16 cellular contexts compared by ENCODE assay signal in the genomic region with DNA sequence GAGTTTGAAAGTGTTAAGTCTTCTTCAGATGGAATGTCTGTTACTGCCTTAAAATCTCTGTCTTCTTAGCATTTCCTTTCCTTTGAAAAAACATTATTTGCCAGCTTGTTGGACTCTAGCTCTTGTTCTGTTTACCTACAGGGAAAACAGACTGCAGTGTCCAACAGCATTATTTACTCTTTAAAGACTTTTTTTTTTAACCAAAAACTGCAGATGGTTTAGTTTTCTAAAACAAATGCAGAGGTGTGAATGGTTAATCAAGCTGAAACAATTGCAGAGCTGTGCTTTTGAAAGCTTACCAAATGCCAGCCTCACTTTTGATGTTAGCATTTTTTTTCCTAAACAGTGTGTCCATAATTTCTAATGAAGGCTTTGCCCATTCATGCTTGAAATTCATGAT.
DNase-seq lines count a peak whose midpoint lies in the region; FAIRE-seq and TF ChIP-seq lines count a peak whose summit lies in the region.
"Had no signal": no experiment of that assay in that cellular context is flagged by ENCODE, and none has a peak within 500 bp of the region (broad histone marks: within the 10 kb centered on the region; RNA-seq: fewer than 3 reads in every experiment).

No MANE protein-coding gene starts in this region.

- H4K20me1 ChIP-seq in neural progenitor cell (ENCODE audit: low read depth) = no peaks in the 10 kb centered on the region
- H4K20me1 ChIP-seq: BLaER1 treated with 17β-estradiol and CSF1 and Interleukin-3, amounts not matched to agents 10 nM and 100 nM had no signal

- H3K4me1 Mint-ChIP-seq in neural progenitor cell = peaks cover 31% of the 10 kb centered on the region
- H3K4me1 Mint-ChIP-seq in activated naive CD4-positive, alpha-beta T cell treated with anti-CD3 and anti-CD28 coated beads for 36 hours (ENCODE audit: low read depth) = no peaks in the 10 kb centered on the region

- DNase-seq in G401 (ENCODE audit: low spot score) (peak; percentile 65), NCI-H1694 treated with DMSO at 0.1 percent for 48 hours (lab: John Stamatoyannopoulos, UW) (peak; percentile 30), neural progenitor cell (ENCODE audit: low spot score) (no peak), NCI-H524 treated with DMSO at 0.1 percent for 48 hours (lab: John Stamatoyannopoulos, UW) (no peak)
- no peak for DNase-seq in activated naive CD4-positive, alpha-beta T cell treated with Interleukin-2 at 50 U/mL for 16 hours
- no peak for DNase-seq in stimulated activated CD4-positive, alpha-beta T cell treated with anti-CD3 and anti-CD28 coated beads, Interleukin-4, amount 100 ng/mL, for 4 hours
- DNase-seq in activated naive CD4-positive, alpha-beta T cell treated with anti-CD3 and anti-CD28 coated beads for 36 hours = no peak
- DNase-seq: ACHN; CD4-positive, CD25-positive, alpha-beta regulatory T cell; DMS79; GM23248; H7 had no signal

- CTCF ChIA-PET in activated naive CD4-positive, alpha-beta T cell treated with anti-CD3 and anti-CD28 coated beads for 36 hours (lab: Charles Lee) = no interaction called here

- no peak overlapping the region for H3K4me3 ChIP-seq in neural progenitor cell
- H3K4me3 ChIP-seq: BLaER1 treated with 17β-estradiol and CSF1 and Interleukin-3, amounts not matched to agents 10 nM and 100 nM; GM23248 had no signal

- H3F3A ChIP-seq in neural progenitor cell (ENCODE audit: low read depth) = no peaks in the 10 kb centered on the region

- H3K4me1 ChIP-seq in neural progenitor cell = peaks cover 14% of the 10 kb centered on the region

- H3K27me3 ChIP-seq in neural progenitor cell = no peaks in the 10 kb centered on the region
- H3K27me3 ChIP-seq: BLaER1 treated with 17β-estradiol and CSF1 and Interleukin-3, amounts not matched to agents 10 nM and 100 nM had no signal

- FAIRE-seq in islet of Langerhans (lab: Jason Lieb, UNC) = peak; percentile 93
- FAIRE-seq: G401.6, GM12891 had no signal

- no peaks in the 10 kb centered on the region for H3K36me3 Mint-ChIP-seq in neural progenitor cell
- no peaks in the 10 kb centered on the region for H3K36me3 Mint-ChIP-seq in activated naive CD4-positive, alpha-beta T cell treated with anti-CD3 and anti-CD28 coated beads for 36 hours (ENCODE audit: low read depth)
- H3K36me3 Mint-ChIP-seq: CD4-positive, CD25-positive, alpha-beta regulatory T cell had no signal

- H3K27ac Mint-ChIP-seq in neural progenitor cell = no peak overlapping the region
- H3K27ac Mint-ChIP-seq in activated naive CD4-positive, alpha-beta T cell treated with anti-CD3 and anti-CD28 coated beads for 36 hours = no peak overlapping the region
- H3K27ac Mint-ChIP-seq: CD4-positive, CD25-positive, alpha-beta regulatory T cell had no signal

- in situ Hi-C loops in G401 (cut with HindIII; ENCODE audit: low sequenced_read_pairs) = no loop called here

- H3K9me3 ChIP-seq in neural progenitor cell (ENCODE audit: low read depth) = no peaks in the 10 kb centered on the region
- H3K9me3 ChIP-seq: BLaER1 treated with 17β-estradiol and CSF1 and Interleukin-3, amounts not matched to agents 10 nM and 100 nM had no signal

- intact Hi-C loops in activated naive CD4-positive, alpha-beta T cell treated with anti-CD3 and anti-CD28 coated beads for 36 hours (cut with micrococcal nuclease) = no loop called here

- H3K36me3 ChIP-seq in neural progenitor cell = no peaks in the 10 kb centered on the region
- H3K36me3 ChIP-seq: BLaER1 treated with 17β-estradiol and CSF1 and Interleukin-3, amounts not matched to agents 10 nM and 100 nM had no signal

- no peak overlapping the region for H3K27ac ChIP-seq in neural progenitor cell
- H3K27ac ChIP-seq: BLaER1 treated with 17β-estradiol and CSF1 and Interleukin-3, amounts not matched to agents 10 nM and 100 nM; GM23248 had no signal

- no peak overlapping the region for H3K4me3 Mint-ChIP-seq in neural progenitor cell
- H3K4me3 Mint-ChIP-seq in activated naive CD4-positive, alpha-beta T cell treated with anti-CD3 and anti-CD28 coated beads for 36 hours = no peak overlapping the region
- H3K4me3 Mint-ChIP-seq: CD4-positive, CD25-positive, alpha-beta regulatory T cell had no signal

- H3K9ac ChIP-seq in neural progenitor cell = no peak overlapping the region
- H3K9ac ChIP-seq: BLaER1 treated with 17β-estradiol and CSF1 and Interleukin-3, amounts not matched to agents 10 nM and 100 nM; GM23248 had no signal

- H3K27me3 Mint-ChIP-seq in neural progenitor cell (ENCODE audit: insufficient read depth, low read depth) = peaks cover 2% of the 10 kb centered on the region
- no peaks in the 10 kb centered on the region for H3K27me3 Mint-ChIP-seq in activated naive CD4-positive, alpha-beta T cell treated with anti-CD3 and anti-CD28 coated beads for 36 hours (ENCODE audit: low read depth)
- H3K27me3 Mint-ChIP-seq: CD4-positive, CD25-positive, alpha-beta regulatory T cell had no signal

- no peak overlapping the region for H3K4me2 ChIP-seq in neural progenitor cell
- H3K4me2 ChIP-seq: BLaER1 treated with 17β-estradiol and CSF1 and Interleukin-3, amounts not matched to agents 10 nM and 100 nM had no signal

- no peak for TF ChIP-seq CTCF in neural progenitor cell (IDR thresholded peaks at IDR 0.05)

- no peaks in the 10 kb centered on the region for H3K79me2 ChIP-seq in neural progenitor cell (ENCODE audit: low read depth)

- no peaks in the 10 kb centered on the region for H3K9me3 Mint-ChIP-seq in neural progenitor cell
- no peaks in the 10 kb centered on the region for H3K9me3 Mint-ChIP-seq in activated naive CD4-positive, alpha-beta T cell treated with anti-CD3 and anti-CD28 coated beads for 36 hours
- H3K9me3 Mint-ChIP-seq: CD4-positive, CD25-positive, alpha-beta regulatory T cell had no signal

- H2AFZ ChIP-seq in neural progenitor cell (replicated peaks) = peak overlapping the region; percentile 68
- H2AFZ ChIP-seq: GM23248 had no signal

Comparison
In these comparisons a context has a peak if more than half of its experiments do, and no peak if none do; other contexts are left out.
1. DNase-seq: peak in G401 (single experiment) and NCI-H1694 treated with DMSO at 0.1 percent for 48 hours (single experiment); none in neural progenitor cell (single experiment), activated naive CD4-positive, alpha-beta T cell treated with Interleukin-2 at 50 U/mL for 16 hours (single experiment), stimulated activated CD4-positive, alpha-beta T cell treated with anti-CD3 and anti-CD28 coated beads, Interleukin-4, amount 100 ng/mL, for 4 hours (0 of 2), NCI-H524 treated with DMSO at 0.1 percent for 48 hours (single experiment) and activated naive CD4-positive, alpha-beta T cell treated with anti-CD3 and anti-CD28 coated beads for 36 hours (single experiment).